Comparison of ENCODE assay signal across 1 cellular context in genomic region chr3:141311496-141312358, GRCh38.
TF ChIP-seq lines count a peak whose summit lies in the region.

No MANE protein-coding gene starts in this region.

TF ChIP-seq in HepG2, 621 proteins besides CTCF, POLR2A, EP300 and RAD21 (continued from another document and continues in another):
- TF ChIP-seq ZBTB39 (CRISPR knock-in tag; IDR thresholded peaks at IDR 0.05) (peak; percentile 83; the same call in 1 of the 2 replicates), TFDP2 (CRISPR knock-in tag; IDR thresholded peaks at IDR 0.05) (peak; percentile 94), TP53 (CRISPR knock-in tag; conservative IDR thresholded peaks at IDR 0.05) (peak; percentile 50; the same call in 1 of the 2 replicates), ZNF883 (CRISPR knock-in tag; IDR thresholded peaks at IDR 0.05; ENCODE audit: not compliant biosample characterization) (no peak), ARID5B (CRISPR knock-in tag; IDR thresholded peaks at IDR 0.05) (peak; percentile 74), ZHX2 (IDR thresholded peaks at IDR 0.05; ENCODE audit: low read depth) (peak; percentile 59), ZHX2 (CRISPR knock-in tag; IDR thresholded peaks at IDR 0.05; ENCODE audit: borderline replicate concordance) (no peak), PHF20 (CRISPR knock-in tag; IDR thresholded peaks at IDR 0.05) (peak; percentile 93), SMYD3 (CRISPR knock-in tag; IDR thresholded peaks at IDR 0.05) (0 out of 2 replicates have a peak, but pooled peaks have one; percentile 60), TBX2 (CRISPR knock-in tag; IDR thresholded peaks at IDR 0.05; ENCODE audit: borderline replicate concordance) (peak; percentile 87), SP2 (CRISPR knock-in tag; IDR thresholded peaks at IDR 0.05) (peak; percentile 79), ZNF616 (CRISPR knock-in tag; IDR thresholded peaks at IDR 0.05; ENCODE audit: low read depth) (peak; percentile 42; the same call in 1 of the 2 replicates), ZNF83 (CRISPR knock-in tag; IDR thresholded peaks at IDR 0.05; ENCODE audit: borderline replicate concordance) (no peak), NCOA5 (CRISPR knock-in tag; IDR thresholded peaks at IDR 0.05) (no peak), ZNF773 (CRISPR knock-in tag; IDR thresholded peaks at IDR 0.05; ENCODE audit: borderline replicate concordance) (0 out of 2 replicates have a peak, but pooled peaks have one; percentile 38), ZNF512B (CRISPR knock-in tag; IDR thresholded peaks at IDR 0.05; ENCODE audit: borderline replicate concordance) (peak; percentile 66; the same call in 1 of the 2 replicates), ZBTB20 (CRISPR knock-in tag; IDR thresholded peaks at IDR 0.05; ENCODE audit: borderline replicate concordance, low read depth) (peak; percentile 67; the same call in 1 of the 2 replicates), PREB (CRISPR knock-in tag; IDR thresholded peaks at IDR 0.05) (0 out of 2 replicates have a peak, but pooled peaks have one; percentile 12), KLF16 (CRISPR knock-in tag; IDR thresholded peaks at IDR 0.05) (peak in 1 of 2 experiments; percentile 97; a peak in 2 of 4 replicates), FOXA3 (CRISPR knock-in tag; IDR thresholded peaks at IDR 0.05) (peak; percentile 70), ZNF777 (CRISPR knock-in tag; IDR thresholded peaks at IDR 0.05) (0 out of 2 replicates have a peak, but pooled peaks have one; percentile 36), TSC22D2 (CRISPR knock-in tag; IDR thresholded peaks at IDR 0.05; ENCODE audit: borderline replicate concordance) (peak; percentile 90; the same call in 1 of the 2 replicates), PITX1 (CRISPR knock-in tag; IDR thresholded peaks at IDR 0.05) (no peak; the same call in 1 of the 2 replicates), HOXA9 (CRISPR knock-in tag; IDR thresholded peaks at IDR 0.05; ENCODE audit: borderline replicate concordance) (0 out of 2 replicates have a peak, but pooled peaks have one; percentile 28), ELK4 (CRISPR knock-in tag; IDR thresholded peaks at IDR 0.05; ENCODE audit: borderline replicate concordance) (peak; percentile 93; the same call in 1 of the 2 replicates), ZBTB42 (CRISPR knock-in tag; IDR thresholded peaks at IDR 0.05) (no peak), ZNF253 (CRISPR knock-in tag; IDR thresholded peaks at IDR 0.05; ENCODE audit: borderline replicate concordance) (no peak), KAT8 (CRISPR knock-in tag; IDR thresholded peaks at IDR 0.05) (peak; percentile 98), FOXK2 (IDR thresholded peaks at IDR 0.05) (peak; percentile 51; the same call in 1 of the 2 replicates), ZNF331 (CRISPR knock-in tag; IDR thresholded peaks at IDR 0.05) (peak; percentile 81; the same call in 1 of the 2 replicates), ZNF234 (CRISPR knock-in tag; conservative IDR thresholded peaks at IDR 0.05) (0 out of 2 replicates have a peak, but pooled peaks have one; percentile 37), ZNF580 (CRISPR knock-in tag; IDR thresholded peaks at IDR 0.05; ENCODE audit: borderline replicate concordance, low read depth) (peak; percentile 94; the same call in 1 of the 2 replicates), NR2C2 (CRISPR knock-in tag; IDR thresholded peaks at IDR 0.05; ENCODE audit: borderline replicate concordance) (peak; percentile 96), ZNF274 (CRISPR knock-in tag; IDR thresholded peaks at IDR 0.05) (peak; percentile 36; the same call in 1 of the 2 replicates), ZBTB33 (CRISPR knock-in tag; IDR thresholded peaks at IDR 0.05) (peak; percentile 24; the same call in 1 of the 2 replicates), ZMYM4 (CRISPR knock-in tag; IDR thresholded peaks at IDR 0.05) (peak; percentile 94), POLR2G (IDR thresholded peaks at IDR 0.05; ENCODE audit: low read depth, low read length) (peak; percentile 96), ZNF367 (CRISPR knock-in tag; IDR thresholded peaks at IDR 0.05; ENCODE audit: borderline replicate concordance) (no peak)
